Comparison of ENCODE assay signal across 23 cellular contexts in the genomic region with DNA sequence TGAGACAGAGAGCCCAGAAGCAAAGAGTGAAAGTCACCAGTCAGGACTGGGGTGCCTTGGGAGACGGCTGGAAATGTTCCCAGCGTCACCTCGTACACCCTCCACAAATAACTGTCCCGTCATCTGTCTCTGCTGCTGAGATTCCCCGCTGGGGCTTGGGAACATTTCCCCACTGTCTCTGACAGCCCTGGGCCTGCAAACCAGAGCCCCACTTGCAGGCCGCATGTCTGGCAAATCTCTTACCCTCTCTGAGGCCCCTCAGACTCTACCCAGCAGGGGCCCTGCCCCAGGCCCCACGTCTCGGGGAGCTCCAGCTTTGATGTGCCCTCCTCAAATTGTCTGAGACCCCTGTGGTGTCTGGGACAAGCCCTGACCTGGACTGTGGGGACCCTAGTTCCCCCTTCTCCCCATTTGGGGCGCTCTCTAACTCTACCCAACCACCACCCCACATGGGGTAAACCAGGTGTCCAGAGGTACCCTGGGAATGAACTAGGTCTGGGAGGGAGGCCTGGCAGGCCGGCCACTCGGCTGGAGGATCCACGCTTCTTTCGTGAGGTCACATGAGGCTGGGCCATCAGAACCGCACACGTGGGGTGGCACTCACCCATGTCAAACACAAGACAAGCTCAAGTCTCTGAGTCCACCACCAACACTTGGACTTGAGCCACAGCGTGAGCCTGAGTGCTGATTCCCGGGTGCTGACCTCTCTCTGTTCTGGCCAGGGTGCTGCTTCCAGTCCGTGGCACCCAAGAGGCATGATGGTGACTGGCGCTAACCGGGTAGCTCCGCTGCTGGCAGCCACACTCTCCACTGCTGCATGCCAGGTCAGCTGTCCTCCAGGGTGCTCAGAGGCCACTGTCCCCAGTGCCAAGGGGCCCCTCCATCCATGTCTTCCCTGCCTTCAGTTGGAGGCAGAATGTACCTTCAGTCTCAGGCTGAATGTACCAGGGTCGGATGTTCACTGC. TPM values are rescaled to one million over a fixed set of nuclear protein-coding genes. Genes with fewer than 3 reads are reported as not detected.
DNase-seq lines count a peak whose midpoint lies in the region; ATAC-seq and TF ChIP-seq lines count a peak whose summit lies in the region.
"Had no signal": no experiment of that assay in that cellular context is flagged by ENCODE, and none has a peak within 500 bp of the region (broad histone marks: within the 10 kb centered on the region; RNA-seq: fewer than 3 reads in every experiment).

No MANE protein-coding gene starts in this region.

- no peak overlapping the region for H3T11ph ChIP-seq in H9 (ENCODE audit: low read length)

- H3K4me1 ChIP-seq in H9 (ENCODE audit: insufficient read depth, low read length) = no peaks in the 10 kb centered on the region; the same call in 1 of the 2 replicates
- H3K4me1 ChIP-seq in stomach = no peaks in the 10 kb centered on the region

- no peaks in the 10 kb centered on the region for H3K79me2 ChIP-seq in H9 (ENCODE audit: insufficient read depth, low read length)

- H3K36me3 Mint-ChIP-seq in activated naive CD8-positive, alpha-beta T cell treated with anti-CD3 and anti-CD28 coated beads, Interleukin-2, amount 50 U/mL, for 24 hours (ENCODE audit: low read depth) = no peaks in the 10 kb centered on the region
- H3K36me3 Mint-ChIP-seq in activated naive CD8-positive, alpha-beta T cell treated with anti-CD3 and anti-CD28 coated beads for 36 hours = no peaks in the 10 kb centered on the region
- H3K36me3 Mint-ChIP-seq in H9 (ENCODE audit: insufficient read depth in 1 of 3, low read depth in 3 of 3) (no peaks in the 10 kb centered on the region; a peak in 1 of 7 replicates), neural crest cell (ENCODE audit: low read depth) (no peaks in the 10 kb centered on the region)
- no peaks in the 10 kb centered on the region for H3K36me3 Mint-ChIP-seq in activated CD8-positive, alpha-beta T cell treated with anti-CD3 and anti-CD28 coated beads, Interleukin-2, amount 10 ng/mL, durations not matched to agents 7 days and 5 days (ENCODE audit: low read depth)
- H3K36me3 Mint-ChIP-seq: CD14-positive monocyte had no signal

- no peak overlapping the region for H2BK20ac ChIP-seq in H9 (ENCODE audit: low read depth, low read length, poor library complexity, severe bottlenecking)

- H3K14ac ChIP-seq in H9 (ENCODE audit: insufficient read depth, low read length) = peak overlapping the region; percentile 53; the same call in 1 of the 2 replicates

- no peak overlapping the region for H3K56ac ChIP-seq in H9 (ENCODE audit: insufficient read length, low read depth, low read length)

- no peaks in the 10 kb centered on the region for H3K27me3 Mint-ChIP-seq in activated naive CD8-positive, alpha-beta T cell treated with anti-CD3 and anti-CD28 coated beads, Interleukin-2, amount 50 U/mL, for 24 hours
- no peaks in the 10 kb centered on the region for H3K27me3 Mint-ChIP-seq in activated naive CD8-positive, alpha-beta T cell treated with anti-CD3 and anti-CD28 coated beads for 36 hours
- H3K27me3 Mint-ChIP-seq in H9 (ENCODE audit: low read depth) = peaks cover 19% of the 10 kb centered on the region
- peaks cover 6% of the 10 kb centered on the region for H3K27me3 Mint-ChIP-seq in neural crest cell (ENCODE audit: low read depth)
- peaks cover 14% of the 10 kb centered on the region for H3K27me3 Mint-ChIP-seq in activated CD8-positive, alpha-beta T cell treated with anti-CD3 and anti-CD28 coated beads, Interleukin-2, amount 10 ng/mL, durations not matched to agents 7 days and 5 days (ENCODE audit: low read depth)

- no peak overlapping the region for H3K4me2 ChIP-seq in H9 (ENCODE audit: insufficient read depth, insufficient read length, low read length)
- H3K4me2 ChIP-seq: KMS-11 had no signal

- no peak overlapping the region for H2AK5ac ChIP-seq in H9 (ENCODE audit: insufficient read length, low read length)

- intact Hi-C loops in stomach (cut with DNase I; ENCODE audit: low total_unique reads) = no loop called here

- H4K8ac ChIP-seq in H9 (replicated peaks; ENCODE audit: insufficient read length, low read depth, low read length) = no peak overlapping the region

- no peak overlapping the region for H2AFZ ChIP-seq in H9 (ENCODE audit: low read length)

- H4K20me1 ChIP-seq in H9 (ENCODE audit: control insufficient read depth, insufficient read depth, insufficient read length) = no peaks in the 10 kb centered on the region

- H3K9me3 Mint-ChIP-seq in activated naive CD8-positive, alpha-beta T cell treated with anti-CD3 and anti-CD28 coated beads, Interleukin-2, amount 50 U/mL, for 24 hours = no peaks in the 10 kb centered on the region
- no peaks in the 10 kb centered on the region for H3K9me3 Mint-ChIP-seq in activated naive CD8-positive, alpha-beta T cell treated with anti-CD3 and anti-CD28 coated beads for 36 hours
- H3K9me3 Mint-ChIP-seq in H9 = peaks cover 2% of the 10 kb centered on the region in 2 experiments; a peak in 3 of 5 replicates
- H3K9me3 Mint-ChIP-seq in neural crest cell = no peaks in the 10 kb centered on the region
- no peaks in the 10 kb centered on the region for H3K9me3 Mint-ChIP-seq in activated CD8-positive, alpha-beta T cell treated with anti-CD3 and anti-CD28 coated beads, Interleukin-2, amount 10 ng/mL, durations not matched to agents 7 days and 5 days (ENCODE audit: insufficient read depth)

- H3K27ac Mint-ChIP-seq in activated naive CD8-positive, alpha-beta T cell treated with anti-CD3 and anti-CD28 coated beads, Interleukin-2, amount 50 U/mL, for 24 hours = no peak overlapping the region
- no peak overlapping the region for H3K27ac Mint-ChIP-seq in activated naive CD8-positive, alpha-beta T cell treated with anti-CD3 and anti-CD28 coated beads for 36 hours
- no peak overlapping the region for H3K27ac Mint-ChIP-seq in H9
- H3K27ac Mint-ChIP-seq in neural crest cell (ENCODE audit: unreplicated experiment) = peak overlapping the region; percentile 67
- no peak overlapping the region for H3K27ac Mint-ChIP-seq in activated CD8-positive, alpha-beta T cell treated with anti-CD3 and anti-CD28 coated beads, Interleukin-2, amount 10 ng/mL, durations not matched to agents 7 days and 5 days
- H3K27ac Mint-ChIP-seq: CD14-positive monocyte had no signal

- CTCF ChIA-PET in activated CD8-positive, alpha-beta T cell treated with anti-CD3 and anti-CD28 coated beads, Interleukin-2, amount 10 ng/mL, durations not matched to agents 7 days and 5 days (lab: Charles Lee) = no interaction called here

- TF ChIP-seq EP300 in stomach (IDR thresholded peaks at IDR 0.05) = no peak

- DNase-seq in activated naive CD8-positive, alpha-beta T cell treated with anti-CD3 and anti-CD28 coated beads, Interleukin-2, amount 50 U/mL, for 24 hours = no peak
- no peak for DNase-seq in activated naive CD8-positive, alpha-beta T cell treated with anti-CD3 and anti-CD28 coated beads for 36 hours
- no peak for DNase-seq in H9
- no peak for DNase-seq in neural crest cell (ENCODE audit: low read depth, low spot score)
- peak; percentile 20 for DNase-seq in stomach
- DNase-seq in activated CD8-positive, alpha-beta T cell treated with anti-CD3 and anti-CD28 coated beads, Interleukin-2, amount 10 ng/mL, durations not matched to agents 7 days and 5 days = no peak
- DNase-seq: AML-193, DMS53, GDM1, GOT3, NCI-H1105 treated with DMSO at 0.1 percent for 48 hours, NCI-H2029 treated with DMSO at 0.1 percent for 48 hours, NCI-H226, NCI-H510A treated with DMSO at 0.1 percent for 48 hours, NCI-H748 treated with DMSO at 0.1 percent for 48 hours, SHP77 treated with DMSO at 0.1 percent for 48 hours had no signal

- POLR2A ChIA-PET in activated CD8-positive, alpha-beta T cell treated with anti-CD3 and anti-CD28 coated beads, Interleukin-2, amount 10 ng/mL, durations not matched to agents 7 days and 5 days (lab: Charles Lee) = interaction anchor here (0.7 kb wide), 1 partner anchor 1161 kb away, joined by 3 read pairs; no protein-coding TSS in a partner anchor

- H3K27me3 ChIP-seq in H9 (ENCODE audit: insufficient read depth, low read length) = no peaks in the 10 kb centered on the region
- peaks cover 0 to 14% (median 0%) of the 10 kb centered on the region in 3 donors for H3K27me3 ChIP-seq in stomach

- no peaks in the 10 kb centered on the region for H3K4me1 Mint-ChIP-seq in activated naive CD8-positive, alpha-beta T cell treated with anti-CD3 and anti-CD28 coated beads, Interleukin-2, amount 50 U/mL, for 24 hours
- H3K4me1 Mint-ChIP-seq in activated naive CD8-positive, alpha-beta T cell treated with anti-CD3 and anti-CD28 coated beads for 36 hours = no peaks in the 10 kb centered on the region
- H3K4me1 Mint-ChIP-seq in H9 (peaks cover 13 to 20% of the 10 kb centered on the region in 2 experiments), neural crest cell (peaks cover 31% of the 10 kb centered on the region)
- H3K4me1 Mint-ChIP-seq in activated CD8-positive, alpha-beta T cell treated with anti-CD3 and anti-CD28 coated beads, Interleukin-2, amount 10 ng/mL, durations not matched to agents 7 days and 5 days (ENCODE audit: low read depth) = peaks cover 9% of the 10 kb centered on the region
- H3K4me1 Mint-ChIP-seq: CD14-positive monocyte had no signal

- TF ChIP-seq CTCF in H9 (conservative IDR thresholded peaks at IDR 0.05) = no peak
- no peak for TF ChIP-seq CTCF in neural crest cell (conservative IDR thresholded peaks at IDR 0.05)
- TF ChIP-seq CTCF in stomach (IDR thresholded peaks at IDR 0.05) = no peak

- H3K23me2 ChIP-seq in H9 (ENCODE audit: insufficient read length, low read depth, low read length, poor library complexity, severe bottlenecking) = no peaks in the 10 kb centered on the region

- WGBS in H9 (ENCODE audit: extremely low coverage, insufficient read length, low lambda C conversion rate) = no CpG with 5 or more reads among the region's 22 CpGs
- 84 to 88% (median 86%) methylated on average over 10 to 22 of the region's 22 CpGs for WGBS in stomach, 5 donors

- no peak overlapping the region for H3K23ac ChIP-seq in H9 (ENCODE audit: insufficient read length, low read depth, low read length)

- TF ChIP-seq POLR2A in stomach (IDR thresholded peaks at IDR 0.05) = no peak

- no peak overlapping the region for H3K4ac ChIP-seq in H9 (ENCODE audit: low read depth, low read length)

- no peak overlapping the region for H2BK15ac ChIP-seq in H9 (ENCODE audit: low read depth, low read length)

- H4K91ac ChIP-seq in H9 (ENCODE audit: insufficient read length, low read depth, low read length) = no peak overlapping the region

- H3K27ac ChIP-seq in H9 (ENCODE audit: insufficient read length, low read depth, low read length) = no peak overlapping the region
- H3K27ac ChIP-seq in stomach = no peak overlapping the region
- H3K27ac ChIP-seq: KMS-11, RWPE1, SK-N-MC had no signal

- no peak overlapping the region for H3K4me3 ChIP-seq in stomach
- H3K4me3 ChIP-seq: SK-N-MC had no signal

- H2BK5ac ChIP-seq in H9 (ENCODE audit: insufficient read length, low read length) = no peak overlapping the region

- H3K18ac ChIP-seq in H9 (ENCODE audit: insufficient read length, low read depth, low read length) = no peak overlapping the region

- H2BK120ac ChIP-seq in H9 (ENCODE audit: low read depth, low read length, poor library complexity, severe bottlenecking) = no peak overlapping the region

- H3K79me1 ChIP-seq in H9 (ENCODE audit: insufficient read depth, low read depth, low read length, poor library complexity, severe bottlenecking) = no peaks in the 10 kb centered on the region

- H3K9ac ChIP-seq in H9 (ENCODE audit: extremely low read depth, insufficient read length, low read length) = no peak overlapping the region
- H3K9ac ChIP-seq: KMS-11 had no signal

- H3K36me3 ChIP-seq in stomach = no peaks in the 10 kb centered on the region

- no peak overlapping the region for H2BK12ac ChIP-seq in H9 (ENCODE audit: insufficient read length, low read depth, low read length)

- peak; percentile 4 for ATAC-seq in activated naive CD8-positive, alpha-beta T cell treated with anti-CD3 and anti-CD28 coated beads, Interleukin-2, amount 50 U/mL, for 24 hours
- no peak for ATAC-seq in activated CD8-positive, alpha-beta T cell treated with anti-CD3 and anti-CD28 coated beads, Interleukin-2, amount 10 ng/mL, durations not matched to agents 7 days and 5 days
- no peak for ATAC-seq in GM19467 (IDR thresholded peaks at IDR 0.05; ENCODE audit: unreplicated experiment)

- no peak overlapping the region for H4K5ac ChIP-seq in H9 (ENCODE audit: insufficient read length, low read depth, low read length)

- no peak overlapping the region for H3K4me3 Mint-ChIP-seq in activated naive CD8-positive, alpha-beta T cell treated with anti-CD3 and anti-CD28 coated beads, Interleukin-2, amount 50 U/mL, for 24 hours
- no peak overlapping the region for H3K4me3 Mint-ChIP-seq in activated naive CD8-positive, alpha-beta T cell treated with anti-CD3 and anti-CD28 coated beads for 36 hours
- H3K4me3 Mint-ChIP-seq in H9 (no peak overlapping the region), neural crest cell (no peak overlapping the region)
- H3K4me3 Mint-ChIP-seq in activated CD8-positive, alpha-beta T cell treated with anti-CD3 and anti-CD28 coated beads, Interleukin-2, amount 10 ng/mL, durations not matched to agents 7 days and 5 days = no peak overlapping the region
- H3K4me3 Mint-ChIP-seq: CD14-positive monocyte had no signal

- no peaks in the 10 kb centered on the region for H3K9me3 ChIP-seq in H9 (ENCODE audit: control insufficient read depth, low read depth, low read length)
- H3K9me3 ChIP-seq in stomach = peaks cover 0 to 3% (median 0%) of the 10 kb centered on the region in 4 donors

RNA-seq across cellular contexts. Expression of gene DIO3, which starts 59.8 kb away (rescaled TPM):
- total RNA-seq in activated naive CD8-positive, alpha-beta T cell treated with anti-CD3 and anti-CD28 coated beads for 36 hours = not detected
- total RNA-seq in H9 (2021) = 0.20 TPM in 1 of 2 replicates, not detected in the other
- total RNA-seq in neural crest cell = 0.36 and 0.51 TPM in 2 replicates
- total RNA-seq in stomach = 1 to 10 TPM in 1 of 5 donors, under 1 TPM in 2, not detected in 2; 0.29 to 1.8 (median 0.29) TPM
- 1 to 10 TPM; 1.1 to 3.4 (median 2.9) TPM for polyA plus RNA-seq in stomach
- total RNA-seq in activated CD8-positive, alpha-beta T cell treated with anti-CD3 and anti-CD28 coated beads, Interleukin-2, amount 10 ng/mL, durations not matched to agents 7 days and 5 days = not detected
- total RNA-seq: A172 had no signal
- polyA plus RNA-seq: AG04450, CD14-positive monocyte had no signal
